ENCODE assay signal across 14 cellular contexts in genomic region chr20:25224941-25225340, GRCh38.
"Had no signal": no experiment of that assay in that cellular context is flagged by ENCODE, and none has a peak within 500 bp of the region (broad histone marks: within the 10 kb centered on the region; RNA-seq: fewer than 3 reads in every experiment).

No MANE protein-coding gene starts in this region.

- FAIRE-seq: islet of Langerhans had no signal

- H3K27ac Mint-ChIP-seq: activated naive CD8-positive, alpha-beta T cell treated with anti-CD3 and anti-CD28 coated beads for 36 hours; type B pancreatic cell had no signal

- H3K9me3 ChIP-seq: breast epithelium, sigmoid colon had no signal

- H3K4me2 ChIP-seq: neural progenitor cell had no signal

- H3K27me3 Mint-ChIP-seq: activated naive CD8-positive, alpha-beta T cell treated with anti-CD3 and anti-CD28 coated beads for 36 hours; type B pancreatic cell had no signal

- DNase-seq: activated CD4-positive, alpha-beta T cell treated with anti-CD3 and anti-CD28 coated beads for 1 hour; activated CD4-positive, alpha-beta T cell treated with anti-CD3 and anti-CD28 coated beads, Interleukin-2, amount 50 U/mL, for 48 hours; activated effector memory CD4-positive, alpha-beta T cell treated with anti-CD3 and anti-CD28 coated beads, Interleukin-2, amount 50 U/mL, for 16 hours; activated naive CD8-positive, alpha-beta T cell treated with anti-CD3 and anti-CD28 coated beads for 36 hours; activated T-cell treated with anti-CD3 and anti-CD28 coated beads, Interleukin-2, amount 50 U/mL, for 4 hours; foreskin keratinocyte; head of caudate nucleus; sigmoid colon; stimulated activated CD4-positive, alpha-beta T cell treated with anti-CD3 and anti-CD28 coated beads, Interleukin-12 subunit alpha, Interleukin-12 subunit beta, amount 100 ng/mL, for 4 hours; stimulated activated naive CD4-positive, alpha-beta T cell treated with Interleukin-2 at 50 U/mL for 16 hours had no signal

- H3K36me3 ChIP-seq: breast epithelium, neural progenitor cell had no signal

- H3K27ac ChIP-seq: neural progenitor cell had no signal

- H3K36me3 Mint-ChIP-seq: type B pancreatic cell had no signal

- H3K4me3 ChIP-seq: breast epithelium, neural progenitor cell, sigmoid colon had no signal

- ATAC-seq: activated T-cell treated with anti-CD3 and anti-CD28 coated beads, Interleukin-2, amount 50 U/mL, for 4 hours; foreskin keratinocyte had no signal

- H3K9me3 Mint-ChIP-seq: activated naive CD8-positive, alpha-beta T cell treated with anti-CD3 and anti-CD28 coated beads for 36 hours; activated T-cell treated with anti-CD3 and anti-CD28 coated beads, Interleukin-2, amount 50 U/mL, for 4 hours; neural progenitor cell; type B pancreatic cell had no signal

- H3K27me3 ChIP-seq: breast epithelium, foreskin keratinocyte, neural progenitor cell, sigmoid colon had no signal

- H3K4me3 Mint-ChIP-seq: activated naive CD8-positive, alpha-beta T cell treated with anti-CD3 and anti-CD28 coated beads for 36 hours; activated T-cell treated with anti-CD3 and anti-CD28 coated beads, Interleukin-2, amount 50 U/mL, for 4 hours; neural progenitor cell; type B pancreatic cell had no signal
